8 cellular contexts compared by ENCODE assay signal in the genomic region with DNA sequence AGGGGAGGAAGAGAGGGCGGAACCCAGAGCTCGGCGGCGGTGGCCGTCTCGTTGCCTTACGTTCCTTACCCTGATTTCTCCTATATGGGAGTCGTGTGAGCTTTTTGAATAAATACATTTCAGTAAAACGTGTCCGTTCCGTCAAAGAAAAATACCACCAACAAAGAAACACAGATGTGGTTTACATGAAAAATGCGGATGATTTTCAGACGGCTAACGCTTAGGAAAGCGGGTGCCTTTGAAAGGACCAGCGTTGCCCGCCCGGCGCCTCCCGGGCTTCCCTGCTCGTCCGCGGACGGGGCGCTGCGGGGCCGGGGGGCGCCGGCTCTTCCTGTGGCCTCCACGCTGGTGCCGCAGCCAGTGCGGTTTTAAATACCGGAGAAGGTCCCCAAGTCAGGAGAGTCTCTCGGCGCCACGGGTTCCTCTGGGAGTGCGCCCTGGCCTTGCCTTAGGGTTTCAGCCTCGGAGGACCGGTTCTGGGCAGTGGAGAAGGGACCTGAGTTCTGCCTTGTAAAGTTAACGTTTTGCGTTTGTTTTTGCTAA. TPM values are rescaled to one million over a fixed set of nuclear protein-coding genes. Genes with fewer than 3 reads are reported as not detected.
DNase-seq lines count a peak whose midpoint lies in the region; ATAC-seq, FAIRE-seq and TF ChIP-seq lines count a peak whose summit lies in the region.

No MANE protein-coding gene starts in this region.

- FAIRE-seq in HTR-8/SVneo (lab: Jason Lieb, UNC) = no peak

- H3K27me3 ChIP-seq in CD4-positive, CD25-positive, alpha-beta regulatory T cell (ENCODE audit: control insufficient read depth, insufficient read depth, low read length) = no peaks in the 10 kb centered on the region
- H3K27me3 ChIP-seq in skeletal muscle tissue (ENCODE audit: control insufficient read depth in 3 of 3, insufficient read depth in 3 of 3, low read length in 3 of 3) = no peaks in the 10 kb centered on the region

- peak; percentile 3 to 71 for ATAC-seq in CD4-positive, CD25-positive, alpha-beta regulatory T cell (ENCODE audit: low read depth in 2 of 2)
- ATAC-seq in GM19397 (IDR thresholded peaks at IDR 0.05; ENCODE audit: unreplicated experiment) (peak; percentile 15), T-cell (replicated peaks in 1 of 4) (peak; percentile 70 to 75 (median 72))

- H3K27ac ChIP-seq in CD4-positive, CD25-positive, alpha-beta regulatory T cell (ENCODE audit: insufficient read depth, low read length, poor library complexity, severe bottlenecking) = peak overlapping the region; percentile 92
- H3K27ac ChIP-seq in skeletal muscle tissue (ENCODE audit: low read depth, low read length) = peak overlapping the region; percentile 74

- peaks cover 29 to 76% (median 37%) of the 10 kb centered on the region in 4 donors for H3K4me1 Mint-ChIP-seq in CD4-positive, CD25-positive, alpha-beta regulatory T cell
- peaks cover 55 to 60% (median 59%) of the 10 kb centered on the region in 3 donors for H3K4me1 Mint-ChIP-seq in T-cell
- peaks cover 45% of the 10 kb centered on the region for H3K4me1 Mint-ChIP-seq in brain

- no peaks in the 10 kb centered on the region for H3K9me3 ChIP-seq in CD4-positive, CD25-positive, alpha-beta regulatory T cell (ENCODE audit: control insufficient read depth in 2 of 2, low read length in 2 of 2)
- no peaks in the 10 kb centered on the region for H3K9me3 ChIP-seq in skeletal muscle tissue (ENCODE audit: control insufficient read depth in 3 of 3, low read length in 3 of 3)

- H3K9ac ChIP-seq in skeletal muscle tissue (ENCODE audit: low read depth in 1 of 3, low read length in 3 of 3) = peak overlapping the region; percentile 79 to 84 (median 83)

- H3K4me1 ChIP-seq in CD4-positive, CD25-positive, alpha-beta regulatory T cell (ENCODE audit: control insufficient read depth, insufficient read depth, low read length, poor library complexity, severe bottlenecking) = peaks cover 45% of the 10 kb centered on the region
- H3K4me1 ChIP-seq in skeletal muscle tissue (ENCODE audit: control insufficient read depth in 3 of 3, insufficient read depth in 3 of 3, low read length in 3 of 3) = peaks cover 4 to 13% (median 8%) of the 10 kb centered on the region in 3 donors

- H3K4me3 Mint-ChIP-seq in CD4-positive, CD25-positive, alpha-beta regulatory T cell = peak overlapping the region; percentile 90 to 96 (median 90)
- H3K4me3 Mint-ChIP-seq in T-cell (peak overlapping the region; percentile 83 to 91 (median 89)), brain (peak overlapping the region; percentile 84 to 97 (median 94))

- peak in 2 of 3 donors; percentile 23 to 88 for DNase-seq in CD4-positive, CD25-positive, alpha-beta regulatory T cell
- DNase-seq in HTR-8/SVneo (ENCODE audit: insufficient read length, low spot score) = peak; percentile 40
- DNase-seq in T-cell = peak in 15 of 34 experiments; percentile 0 to 76 (median 34)
- DNase-seq in iPS-NIHi11 (ENCODE audit: low spot score) = peak; percentile 77
- DNase-seq in NCI-H1436 treated with DMSO at 0.1 percent for 48 hours (lab: John Stamatoyannopoulos, UW) = no peak

- H3K27me3 Mint-ChIP-seq in CD4-positive, CD25-positive, alpha-beta regulatory T cell = no peaks in the 10 kb centered on the region
- H3K27me3 Mint-ChIP-seq in T-cell = no peaks in the 10 kb centered on the region
- peaks cover 3% of the 10 kb centered on the region for H3K27me3 Mint-ChIP-seq in brain

- H3K36me3 Mint-ChIP-seq in CD4-positive, CD25-positive, alpha-beta regulatory T cell = peaks cover 31% of the 10 kb centered on the region
- H3K36me3 Mint-ChIP-seq in T-cell = peaks cover 33% of the 10 kb centered on the region
- H3K36me3 Mint-ChIP-seq in brain = peaks cover 41% of the 10 kb centered on the region

- H3K9me3 Mint-ChIP-seq in CD4-positive, CD25-positive, alpha-beta regulatory T cell = no peaks in the 10 kb centered on the region
- no peaks in the 10 kb centered on the region for H3K9me3 Mint-ChIP-seq in T-cell
- H3K9me3 Mint-ChIP-seq in brain = peaks cover 0 to 3% (median 0%) of the 10 kb centered on the region in 5 experiments

- peak overlapping the region; percentile 92 for H3K4me3 ChIP-seq in CD4-positive, CD25-positive, alpha-beta regulatory T cell (ENCODE audit: low read depth, low read length)
- peak overlapping the region; percentile 79 to 88 (median 82) for H3K4me3 ChIP-seq in skeletal muscle tissue (ENCODE audit: low read length in 3 of 3)

- peaks cover 18% of the 10 kb centered on the region for H3K36me3 ChIP-seq in CD4-positive, CD25-positive, alpha-beta regulatory T cell (ENCODE audit: control insufficient read depth, insufficient read depth, low read length)
- peaks cover 11 to 26% (median 22%) of the 10 kb centered on the region in 3 donors for H3K36me3 ChIP-seq in skeletal muscle tissue (ENCODE audit: control insufficient read depth in 3 of 3, insufficient read depth in 3 of 3, low read length in 3 of 3)

- H3K27ac Mint-ChIP-seq in CD4-positive, CD25-positive, alpha-beta regulatory T cell = peak overlapping the region; percentile 90 to 98 (median 92)
- H3K27ac Mint-ChIP-seq in T-cell (peak overlapping the region; percentile 86 to 89), brain (peak overlapping the region; percentile 95 to 98 (median 97))

- CTCF ChIA-PET in T-cell (lab: Charles Lee) = interaction anchor here in 1 of 2 donors (0.8 kb wide), 1 partner anchor 14 kb away, joined by 3 read pairs; no protein-coding TSS in a partner anchor

- POLR2A ChIA-PET in T-cell (lab: Charles Lee) = interaction anchor here in 1 of 2 donors (0.6 kb wide), 1 partner anchor 1007 kb away, joined by 7 read pairs; no protein-coding TSS in a partner anchor

- TF ChIP-seq CTCF in brain (conservative IDR thresholded peaks at IDR 0.05) = no peak

RNA-seq across cellular contexts. Expression of gene UPF3A, which starts 0.8 kb away (rescaled TPM):
- 50.0 TPM for total RNA-seq in CD4-positive, CD25-positive, alpha-beta regulatory T cell
- 10 to 100 TPM; 14.5 to 30.7 (median 16.4) TPM for polyA plus RNA-seq in CD4-positive, CD25-positive, alpha-beta regulatory T cell
- total RNA-seq in T-cell = 100 to 1,000 TPM in 1 of 5 donors, 10 to 100 TPM in 4; 40.5 to 105 (median 68.0) TPM
- polyA plus RNA-seq in brain (ENCODE audit: insufficient read depth, low read depth, low replicate concordance) = 45.2 TPM
- total RNA-seq in skeletal muscle tissue = 14.1 TPM

RNA-seq across cellular contexts. Expression of gene CHAMP1, which starts 32.1 kb away (rescaled TPM):
- total RNA-seq in CD4-positive, CD25-positive, alpha-beta regulatory T cell = 12.9 TPM
- polyA plus RNA-seq in CD4-positive, CD25-positive, alpha-beta regulatory T cell = 1 to 10 TPM; 7.8 to 9.6 (median 8.6) TPM
- total RNA-seq in T-cell (10 to 100 TPM; 14.0 to 21.7 (median 18.0) TPM), skeletal muscle tissue (5.2 TPM)
- polyA plus RNA-seq in brain (ENCODE audit: insufficient read depth, low read depth, low replicate concordance) = 22.2 TPM

RNA-seq across cellular contexts. Expression of gene CDC16, which starts 47.5 kb away (rescaled TPM):
- total RNA-seq in CD4-positive, CD25-positive, alpha-beta regulatory T cell = 56.8 TPM
- 10 to 100 TPM; 16.1 to 27.8 (median 20.6) TPM for polyA plus RNA-seq in CD4-positive, CD25-positive, alpha-beta regulatory T cell
- total RNA-seq in T-cell (10 to 100 TPM; 61.5 to 97.8 (median 78.8) TPM), skeletal muscle tissue (64.2 TPM)
- 45.0 TPM for polyA plus RNA-seq in brain (ENCODE audit: insufficient read depth, low read depth, low replicate concordance)

Comparison
In these comparisons a context has a peak if more than half of its experiments do, and no peak if none do; other contexts are left out.
1. ATAC-seq: peak in every context shown above with its lines; median percentile 72 in T-cell; 37 in CD4-positive, CD25-positive, alpha-beta regulatory T cell; 15 in GM19397.